In the genomic region with DNA sequence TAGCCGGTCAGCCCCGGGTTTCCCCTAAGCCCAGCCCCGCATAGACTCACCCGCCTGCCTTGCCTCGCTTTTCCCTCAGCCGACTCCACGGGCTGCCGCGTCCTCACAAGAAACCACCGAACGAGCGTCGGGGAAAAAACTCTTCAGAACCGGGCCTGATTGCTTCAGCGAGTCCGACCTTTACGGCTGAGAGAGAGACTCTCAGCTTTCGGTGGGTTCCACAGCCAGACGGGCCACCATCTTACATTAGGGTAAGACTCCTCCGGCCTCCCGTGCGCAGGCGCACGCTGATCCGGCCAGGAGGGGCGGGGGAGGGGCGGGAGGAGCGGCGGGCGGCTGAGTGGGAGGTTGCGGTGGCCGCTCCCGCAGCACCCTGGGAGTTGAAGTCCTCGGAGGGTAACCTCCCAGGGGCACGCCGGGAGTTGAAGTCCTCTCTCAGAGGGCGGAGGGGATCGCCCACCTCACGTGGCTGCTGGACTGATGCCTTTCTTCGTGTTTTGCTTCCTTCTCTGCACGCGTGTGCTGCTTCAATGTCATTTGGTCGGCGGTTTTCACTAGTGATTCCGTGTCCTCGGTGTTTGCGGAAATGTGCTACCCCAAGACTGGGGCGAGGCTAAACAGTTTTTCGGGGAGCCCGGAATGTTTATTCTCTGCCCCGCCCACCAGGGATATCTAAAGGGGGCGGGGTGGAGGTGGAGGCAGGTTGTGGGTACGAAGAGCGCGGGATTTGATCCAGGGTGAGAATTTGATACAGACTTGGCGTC, we compare ENCODE assay signal across 8 cellular contexts. TPM values are rescaled to one million over a fixed set of nuclear protein-coding genes. Genes with fewer than 3 reads are reported as not detected.
DNase-seq lines count a peak whose midpoint lies in the region; ATAC-seq, FAIRE-seq and TF ChIP-seq lines count a peak whose summit lies in the region.

A gene with protein sequence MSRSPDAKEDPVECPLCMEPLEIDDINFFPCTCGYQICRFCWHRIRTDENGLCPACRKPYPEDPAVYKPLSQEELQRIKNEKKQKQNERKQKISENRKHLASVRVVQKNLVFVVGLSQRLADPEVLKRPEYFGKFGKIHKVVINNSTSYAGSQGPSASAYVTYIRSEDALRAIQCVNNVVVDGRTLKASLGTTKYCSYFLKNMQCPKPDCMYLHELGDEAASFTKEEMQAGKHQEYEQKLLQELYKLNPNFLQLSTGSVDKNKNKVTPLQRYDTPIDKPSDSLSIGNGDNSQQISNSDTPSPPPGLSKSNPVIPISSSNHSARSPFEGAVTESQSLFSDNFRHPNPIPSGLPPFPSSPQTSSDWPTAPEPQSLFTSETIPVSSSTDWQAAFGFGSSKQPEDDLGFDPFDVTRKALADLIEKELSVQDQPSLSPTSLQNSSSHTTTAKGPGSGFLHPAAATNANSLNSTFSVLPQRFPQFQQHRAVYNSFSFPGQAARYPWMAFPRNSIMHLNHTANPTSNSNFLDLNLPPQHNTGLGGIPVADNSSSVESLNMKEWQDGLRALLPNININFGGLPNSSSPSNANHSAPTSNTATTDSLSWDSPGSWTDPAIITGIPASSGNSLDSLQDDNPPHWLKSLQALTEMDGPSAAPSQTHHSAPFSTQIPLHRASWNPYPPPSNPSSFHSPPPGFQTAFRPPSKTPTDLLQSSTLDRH (minus strand): TSS at position 264 of the 764 bp plus-strand sequence. CDS start 71,771 bp downstream, outside the sequence.

- peaks cover 46% of the 10 kb centered on the region for H3K79me2 ChIP-seq in smooth muscle cell (ENCODE audit: low read depth)

- peak within 1 kb of the TSS; percentile 97 for H2AFZ ChIP-seq in smooth muscle cell (ENCODE audit: low read depth)

- DNase-seq in AG09319 (ENCODE audit: extremely low read depth, low read depth) (peak; percentile 91), NCI-H2227 treated with DMSO at 0.1 percent for 48 hours (lab: John Stamatoyannopoulos, UW) (peak; percentile 96), bronchial epithelial cell (ENCODE audit: low read depth) (peak; percentile 89), iPS-NIHi7 (ENCODE audit: extremely low spot score) (peak; percentile 97), smooth muscle cell (lab: John Stamatoyannopoulos, UW; ENCODE audit: unreplicated experiment) (peak; percentile 92)

- no peak for FAIRE-seq in bronchial epithelial cell (lab: Jason Lieb, UNC)

- no peaks in the 10 kb centered on the region for H3K9me3 ChIP-seq in smooth muscle cell (replicated peaks; ENCODE audit: low read depth)

- H3K27ac ChIP-seq in smooth muscle cell (ENCODE audit: low read depth): peak within 1 kb of the TSS; percentile 95

- peak within 1 kb of the TSS; percentile 97 for H3K4me3 ChIP-seq in WI38 (ENCODE audit: low read depth, low read length)
- H3K4me3 ChIP-seq in bronchial epithelial cell (ENCODE audit: low read depth, low read length): peak within 1 kb of the TSS; percentile 94
- H3K4me3 ChIP-seq in smooth muscle cell: peak within 1 kb of the TSS; percentile 99

- peak within 1 kb of the TSS; percentile 98 for H3K4me2 ChIP-seq in smooth muscle cell

- WGBS in smooth muscle cell (ENCODE audit: low lambda C conversion rate): under 1% methylated on average over 55 of the region's 56 CpGs

- no peaks in the 10 kb centered on the region for H3F3A ChIP-seq in smooth muscle cell (ENCODE audit: low read depth)

- peak; percentile 97 for ATAC-seq in GM19025 (IDR thresholded peaks at IDR 0.05; ENCODE audit: low read depth, unreplicated experiment)
- peak; percentile 96 for ATAC-seq in HG03196 (IDR thresholded peaks at IDR 0.05; ENCODE audit: unreplicated experiment)

- H3K9ac ChIP-seq in smooth muscle cell (ENCODE audit: low read depth): peak within 1 kb of the TSS; percentile 99

- peaks cover 44% of the 10 kb centered on the region for H4K20me1 ChIP-seq in smooth muscle cell (ENCODE audit: low read depth)

- H3K27me3 ChIP-seq in bronchial epithelial cell (ENCODE audit: control insufficient read depth, insufficient read depth, low read length) (no peaks in the 10 kb centered on the region), smooth muscle cell (ENCODE audit: low read depth) (no peaks in the 10 kb centered on the region)

- H3K36me3 ChIP-seq in bronchial epithelial cell (ENCODE audit: control insufficient read depth, insufficient read depth, low read length): no peaks in the 10 kb centered on the region
- no peaks in the 10 kb centered on the region for H3K36me3 ChIP-seq in smooth muscle cell (ENCODE audit: low read depth)

- TF ChIP-seq CTCF in AG09319 (IDR thresholded peaks at IDR 0.05; ENCODE audit: low read depth, low read length) (no peak), WI38 (IDR thresholded peaks at IDR 0.05; ENCODE audit: low read depth, low read length) (no peak), bronchial epithelial cell (IDR thresholded peaks at IDR 0.05; ENCODE audit: insufficient read depth, low read length, severe bottlenecking) (no peak), smooth muscle cell (IDR thresholded peaks at IDR 0.05; ENCODE audit: borderline replicate concordance, insufficient read depth, poor library complexity, severe bottlenecking) (no peak)

- H3K4me1 ChIP-seq in smooth muscle cell (ENCODE audit: low read depth): peaks cover 17% of the 10 kb centered on the region

RNA-seq across cellular contexts. Expression of the gene that starts here (rescaled TPM):
- total RNA-seq in bronchial epithelial cell: 3.9 and 9.5 TPM in 2 replicates
- 13.2 and 22.9 TPM in 2 replicates for total RNA-seq in smooth muscle cell
- polyA plus RNA-seq in smooth muscle cell: 13.5 and 15.8 TPM in 2 replicates

Comparison
In these comparisons a context has a peak if more than half of its experiments do, and no peak if none do; other contexts are left out.
1. Peak in every context shown above with its lines: DNase-seq, ATAC-seq, H3K4me3 ChIP-seq and H3K27ac ChIP-seq.